ENCODE assay signal across 28 cellular contexts in the genomic region with DNA sequence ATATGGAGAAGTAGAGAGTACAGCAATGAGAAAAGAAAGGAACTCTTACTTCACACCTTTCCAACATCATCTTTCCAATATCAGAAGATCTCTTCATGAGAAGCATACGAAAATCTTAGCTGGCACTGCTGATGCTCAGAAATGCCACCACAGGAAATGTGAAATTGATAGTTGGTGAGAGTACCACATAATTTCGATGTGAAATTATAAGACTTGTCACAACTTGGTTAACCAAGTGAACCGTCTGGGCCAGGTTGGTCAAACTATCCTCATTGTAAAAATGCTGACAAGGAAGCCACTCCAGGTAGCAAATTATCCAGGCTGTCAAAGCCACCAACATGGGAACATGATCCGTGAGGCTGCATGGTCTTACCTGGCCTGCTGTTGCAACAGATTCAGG.
"Had no signal": no experiment of that assay in that cellular context is flagged by ENCODE, and none has a peak within 500 bp of the region (broad histone marks: within the 10 kb centered on the region; RNA-seq: fewer than 3 reads in every experiment).

No MANE protein-coding gene starts in this region.

- ATAC-seq: heart right ventricle; left colon; left lung; lower lobe of right lung; pancreas; right lobe of liver; stimulated activated naive B cell treated with anti-CD40 and anti-IgM and Interleukin-4, amounts not matched to agents 10 μg/mL and 1 μg/mL and 100 μg/mL, for 72 hours; upper lobe of right lung had no signal

- H3K9me3 ChIP-seq: heart right ventricle, left lung, lower lobe of right lung, pancreas, right atrium auricular region, right lobe of liver, suprapubic skin, thoracic aorta, tibial artery, upper lobe of right lung had no signal

- H3K4me3 Mint-ChIP-seq: mesothelial cell of epicardium; naive B cell; nephron progenitor cell; neural progenitor cell; stimulated activated naive B cell treated with anti-CD40 and anti-IgM and Interleukin-4, amounts not matched to agents 10 μg/mL and 1 μg/mL and 100 μg/mL, for 72 hours; stimulated activated naive CD8-positive, alpha-beta T cell treated with anti-CD3 and anti-CD28 coated beads, Interleukin-15, Interleukin-2, amounts not matched to agents 100 ng/mL and 50 ng/mL, for 24 hours had no signal

- H3K36me3 ChIP-seq: neural progenitor cell had no signal

- H3K27ac Mint-ChIP-seq: mesothelial cell of epicardium; nephron progenitor cell; neural progenitor cell; stimulated activated naive CD8-positive, alpha-beta T cell treated with anti-CD3 and anti-CD28 coated beads, Interleukin-15, Interleukin-2, amounts not matched to agents 100 ng/mL and 50 ng/mL, for 24 hours had no signal

- H3K27ac ChIP-seq: heart right ventricle, hepatocyte, left lung, lower lobe of right lung, neural progenitor cell, pancreas, right atrium auricular region, right lobe of liver, suprapubic skin, thoracic aorta, tibial artery, upper lobe of right lung had no signal

- H3K9me3 Mint-ChIP-seq: mesothelial cell of epicardium; naive B cell; nephron progenitor cell; neural progenitor cell; stimulated activated naive B cell treated with anti-CD40 and anti-IgM and Interleukin-4, amounts not matched to agents 10 μg/mL and 1 μg/mL and 100 μg/mL, for 72 hours; stimulated activated naive CD8-positive, alpha-beta T cell treated with anti-CD3 and anti-CD28 coated beads, Interleukin-15, Interleukin-2, amounts not matched to agents 100 ng/mL and 50 ng/mL, for 24 hours had no signal

- H3K4me3 ChIP-seq: heart right ventricle, hepatocyte, left lung, lower lobe of right lung, neural progenitor cell, pancreas, right atrium auricular region, right lobe of liver, smooth muscle cell, suprapubic skin, thoracic aorta, tibial artery, upper lobe of right lung had no signal

- H3K27me3 ChIP-seq: heart right ventricle, hepatocyte, left lung, neural progenitor cell, pancreas, right atrium auricular region, right lobe of liver, suprapubic skin, tibial artery, upper lobe of right lung had no signal

- H3K27me3 Mint-ChIP-seq: naive B cell; stimulated activated naive B cell treated with anti-CD40 and anti-IgM and Interleukin-4, amounts not matched to agents 10 μg/mL and 1 μg/mL and 100 μg/mL, for 72 hours; stimulated activated naive CD8-positive, alpha-beta T cell treated with anti-CD3 and anti-CD28 coated beads, Interleukin-15, Interleukin-2, amounts not matched to agents 100 ng/mL and 50 ng/mL, for 24 hours had no signal

- H3K4me1 Mint-ChIP-seq: mesothelial cell of epicardium; naive B cell; nephron progenitor cell; neural progenitor cell; stimulated activated naive B cell treated with anti-CD40 and anti-IgM and Interleukin-4, amounts not matched to agents 10 μg/mL and 1 μg/mL and 100 μg/mL, for 72 hours had no signal

- H3K4me1 ChIP-seq: heart right ventricle, left lung, lower lobe of right lung, neural progenitor cell, pancreas, right atrium auricular region, suprapubic skin, tibial artery, upper lobe of right lung had no signal

- DNase-seq: heart right ventricle; kidney; left colon; left lung; lower lobe of right lung; mammary epithelial cell; mesendoderm; naive B cell; nephron progenitor cell; nucleus accumbens; pancreas; right lobe of liver; stimulated activated CD4-positive, alpha-beta T cell treated with anti-CD3 and anti-CD28 coated beads, Interleukin-1b, Interleukin-23, amount 100 ng/mL, for 48 hours; stimulated activated CD4-positive, alpha-beta T cell treated with anti-CD3 and anti-CD28 coated beads, Interleukin-2, amount 100 ng/mL, for 48 hours; stimulated activated CD4-positive, alpha-beta T cell treated with anti-CD3 and anti-CD28 coated beads, Interleukin-4, amount 100 ng/mL, for 4 hours; stimulated activated CD8-positive, alpha-beta memory T cell treated with anti-CD3 and anti-CD28 coated beads, Interleukin-4, amount 100 ng/mL, for 48 hours; stimulated activated naive B cell treated with anti-CD40 and anti-IgM and Interleukin-4, amounts not matched to agents 10 μg/mL and 1 μg/mL and 100 μg/mL, for 72 hours; tibial artery; trophoblast cell; upper lobe of right lung had no signal
